ENCODE assay signal across 8 cellular contexts in genomic region chr15:98668566-98669308, GRCh38. TPM values are rescaled to one million over a fixed set of nuclear protein-coding genes. Genes with fewer than 3 reads are reported as not detected.
DNase-seq lines count a peak whose midpoint lies in the region; FAIRE-seq and TF ChIP-seq lines count a peak whose summit lies in the region.

No MANE protein-coding gene starts in this region.

- H3K18ac ChIP-seq in neuronal stem cell (ENCODE audit: low read length), result no peak overlapping the region

- H3K9me3 ChIP-seq in ascending aorta, result no peaks in the 10 kb centered on the region
- H3K9me3 ChIP-seq in osteoblast (ENCODE audit: low read depth, low read length), result no peaks in the 10 kb centered on the region
- H3K9me3 ChIP-seq in neuronal stem cell (replicated peaks in 1 of 2; ENCODE audit: control insufficient read depth in 2 of 2, insufficient read depth in 1 of 2, low read depth in 1 of 2, low read length in 2 of 2), result peaks cover 0 to 6% of the 10 kb centered on the region in 2 donors

- H3K27ac ChIP-seq in ascending aorta (peak overlapping the region; percentile 83 to 84), osteoblast (ENCODE audit: low read depth, low read length) (peak overlapping the region; percentile 25), neuronal stem cell (replicated peaks; ENCODE audit: low read length) (no peak overlapping the region)

- no peak overlapping the region for H2BK15ac ChIP-seq in neuronal stem cell (ENCODE audit: low read length)

- H2BK12ac ChIP-seq in neuronal stem cell (ENCODE audit: low read length), result no peak overlapping the region

- H3K36me3 ChIP-seq in ascending aorta, result no peaks in the 10 kb centered on the region
- H3K36me3 ChIP-seq in osteoblast (ENCODE audit: insufficient read depth, low read length), result no peaks in the 10 kb centered on the region
- peaks cover 2 to 34% of the 10 kb centered on the region in 2 donors for H3K36me3 ChIP-seq in neuronal stem cell (replicated peaks in 1 of 2; ENCODE audit: control insufficient read depth in 2 of 2, insufficient read depth in 2 of 2, low read length in 2 of 2)

- H3K4me2 ChIP-seq in osteoblast (ENCODE audit: insufficient read depth, low read length) (peak overlapping the region; percentile 43), neuronal stem cell (ENCODE audit: insufficient read depth, low read length, poor library complexity, severe bottlenecking) (no peak overlapping the region)

- H3K79me2 ChIP-seq in osteoblast (ENCODE audit: insufficient read depth, low read length), result peaks cover 87% of the 10 kb centered on the region

- H4K8ac ChIP-seq in neuronal stem cell (ENCODE audit: low read depth, low read length), result no peak overlapping the region

- H3K79me1 ChIP-seq in neuronal stem cell (ENCODE audit: low read depth, low read length), result peaks cover 7% of the 10 kb centered on the region

- no peak overlapping the region for H2BK5ac ChIP-seq in neuronal stem cell (ENCODE audit: low read length)

- DNase-seq in GM13977 (ENCODE audit: low spot score), result peak; percentile 59
- DNase-seq in NOMO-1 (lab: John Stamatoyannopoulos, UW; ENCODE audit: unreplicated experiment in 2 of 2), result peak; percentile 14 to 43
- DNase-seq in ascending aorta (ENCODE audit: low spot score in 2 of 2), result no peak
- DNase-seq in osteoblast (ENCODE audit: insufficient read length, low spot score, missing footprints), result peak; percentile 90
- no peak for DNase-seq in GM12892 (ENCODE audit: insufficient read length)
- DNase-seq in kidney glomerular epithelial cell (lab: John Stamatoyannopoulos, UW), result no peak
- DNase-seq in neuronal stem cell (ENCODE audit: low spot score), result no peak
- no peak for DNase-seq in DMS53 (lab: John Stamatoyannopoulos, UW)

- no peak for TF ChIP-seq POLR2A in GM12892 (IDR thresholded peaks at IDR 0.05; ENCODE audit: low read depth, low read length)

- no CpG with 5 or more reads among the region's 10 CpGs for WGBS in neuronal stem cell (ENCODE audit: extremely low coverage in 2 of 2, insufficient read length in 2 of 2, insufficient replicate concordance in 1 of 2), 2 donors

- no peak overlapping the region for H3K4me3 ChIP-seq in ascending aorta
- H3K4me3 ChIP-seq in osteoblast (ENCODE audit: insufficient read depth, low read length), result no peak overlapping the region
- H3K4me3 ChIP-seq in neuronal stem cell (ENCODE audit: low read length in 2 of 2), result no peak overlapping the region

- no peak overlapping the region for H3K14ac ChIP-seq in neuronal stem cell (ENCODE audit: low read length)

- FAIRE-seq in GM12892 (lab: Jason Lieb, UNC), result no peak

- H2AK5ac ChIP-seq in neuronal stem cell (ENCODE audit: low read depth, low read length), result no peak overlapping the region

- H3K27me3 ChIP-seq in ascending aorta (no peaks in the 10 kb centered on the region), osteoblast (ENCODE audit: insufficient read depth, low read length) (no peaks in the 10 kb centered on the region), neuronal stem cell (ENCODE audit: control insufficient read depth in 3 of 3, insufficient read depth in 3 of 3, low read depth in 1 of 3, low read length in 3 of 3) (no peaks in the 10 kb centered on the region)

- H4K91ac ChIP-seq in neuronal stem cell (ENCODE audit: low read depth, low read length, poor library complexity), result no peak overlapping the region

- H2BK120ac ChIP-seq in neuronal stem cell (ENCODE audit: low read depth, low read length), result no peak overlapping the region

- H2AFZ ChIP-seq in osteoblast (ENCODE audit: low read length) (peak overlapping the region; percentile 1), neuronal stem cell (ENCODE audit: low read length) (no peak overlapping the region)

- H3K4ac ChIP-seq in neuronal stem cell (ENCODE audit: low read length), result no peak overlapping the region

- no peak overlapping the region for H3K23ac ChIP-seq in neuronal stem cell (ENCODE audit: low read depth, low read length, poor library complexity)

- no peak for TF ChIP-seq CTCF in GM13977 (IDR thresholded peaks at IDR 0.05; ENCODE audit: extremely low read depth, insufficient read depth, missing control alignments)
- no peak for TF ChIP-seq CTCF in ascending aorta (IDR thresholded peaks at IDR 0.05)
- no peak for TF ChIP-seq CTCF in osteoblast (IDR thresholded peaks at IDR 0.05; ENCODE audit: extremely low read depth, low read depth, low read length)

- no peak overlapping the region for H3K9ac ChIP-seq in neuronal stem cell (ENCODE audit: low read depth, low read length, poor library complexity)

- in situ Hi-C loops in GM13977 (cut with MboI; ENCODE audit: low pct_unique_long_range_greater_than_20kb, low sequenced_read_pairs, unreplicated experiment), result no loop called here

- intact Hi-C loops in ascending aorta (cut with DNase I), result no loop called here

- H3K4me1 ChIP-seq in ascending aorta, result peaks cover 24 to 53% of the 10 kb centered on the region in 2 donors
- peaks cover 33% of the 10 kb centered on the region for H3K4me1 ChIP-seq in osteoblast (ENCODE audit: insufficient read depth, low read length)
- H3K4me1 ChIP-seq in neuronal stem cell (ENCODE audit: control insufficient read depth in 2 of 2, insufficient read depth in 1 of 2, low read depth in 1 of 2, low read length in 2 of 2), result peaks cover 37 to 43% of the 10 kb centered on the region in 2 donors

- H4K20me1 ChIP-seq in osteoblast (ENCODE audit: insufficient read depth, low read length), result peaks cover 13% of the 10 kb centered on the region

RNA-seq across cellular contexts. Expression of gene IGF1R, which starts 20.4 kb away (rescaled TPM):
- total RNA-seq in ascending aorta, result 151 TPM
- 18.8 and 30.9 TPM in 2 replicates for total RNA-seq in osteoblast
- polyA plus RNA-seq in GM12892 (2012; ENCODE audit: missing spikeins), result 1.7 TPM
- 24.3 TPM for polyA plus RNA-seq in neuronal stem cell (2013, experiment 1 of 2)
- polyA plus RNA-seq in neuronal stem cell (2013, experiment 2 of 2), result 26.8 TPM

Comparison
In these comparisons a context has a peak if more than half of its experiments do, and no peak if none do; other contexts are left out.
1. DNase-seq: peak in GM13977 (single experiment), NOMO-1 (2 of 2) and osteoblast (single experiment); none in ascending aorta (0 of 2), GM12892 (single experiment), kidney glomerular epithelial cell (single experiment), neuronal stem cell (single experiment) and DMS53 (single experiment).